Comparison of ENCODE assay signal across 16 cellular contexts in the genomic region with DNA sequence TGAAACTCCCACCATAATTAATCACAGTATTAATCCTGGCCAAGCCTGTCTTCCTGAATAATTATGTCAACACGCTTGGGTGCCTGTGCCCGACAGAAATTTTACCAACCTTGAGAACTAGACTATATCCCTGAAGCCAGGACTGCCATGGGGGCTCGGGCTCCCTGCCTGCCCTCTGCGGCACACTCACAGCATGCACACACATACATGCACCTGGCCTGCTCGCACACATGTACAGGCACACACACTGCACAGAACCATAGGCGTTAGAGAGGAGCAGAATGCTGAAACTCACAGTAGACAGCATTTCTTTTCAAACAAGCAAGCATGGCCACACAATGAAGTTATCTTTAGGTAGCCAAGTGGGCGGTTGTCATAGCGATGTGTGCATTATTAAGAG.
A peak's percentile ranks its signal among the peaks of the same experiment; 100 is the strongest.
DNase-seq lines count a peak whose midpoint lies in the region; ATAC-seq, FAIRE-seq and TF ChIP-seq lines count a peak whose summit lies in the region.
"Had no signal": no experiment of that assay in that cellular context is flagged by ENCODE, and none has a peak within 500 bp of the region (broad histone marks: within the 10 kb centered on the region; RNA-seq: fewer than 3 reads in every experiment).

No MANE protein-coding gene starts in this region.

- no peak for FAIRE-seq in small intestine (lab: Jason Lieb, UNC)
- FAIRE-seq: colon had no signal

- in situ Hi-C loops in mammary epithelial cell (cut with MboI; ENCODE audit: low sequenced_read_pairs in 2 of 2) = no loop called here

- H3K27ac Mint-ChIP-seq in naive B cell = peak overlapping the region in 2 of 6 donors; percentile 48 to 89
- H3K27ac Mint-ChIP-seq in activated T-helper 2 cell treated with anti-CD3 and anti-CD28 coated beads, Interferon-gamma antibody, Interleukin-2, Interleukin-4, amounts not matched to agents 10 μg/mL and 5 μg/mL and 100 μg/mL, durations not matched to agents 14 hours and 24 hours and 36 hours = no peak overlapping the region

- dilution Hi-C loops in mammary epithelial cell (cut with HindIII; ENCODE audit: low sequenced_read_pairs) = no loop called here

- H3K79me2 ChIP-seq in mammary epithelial cell (ENCODE audit: insufficient read depth, low read length) = no peaks in the 10 kb centered on the region

- H3K36me3 ChIP-seq in ES-I3 (ENCODE audit: insufficient read depth, low read length) = no peaks in the 10 kb centered on the region
- H3K36me3 ChIP-seq in ectodermal cell (ENCODE audit: control insufficient read depth, insufficient read depth, low read length) = no peaks in the 10 kb centered on the region
- H3K36me3 ChIP-seq in mammary epithelial cell (ENCODE audit: insufficient read depth, low read length) = no peaks in the 10 kb centered on the region
- no peaks in the 10 kb centered on the region for H3K36me3 ChIP-seq in small intestine (ENCODE audit: control insufficient read depth in 2 of 2, insufficient read depth in 2 of 2, low read length in 2 of 2)

- no peak overlapping the region for H3K4me2 ChIP-seq in mammary epithelial cell (ENCODE audit: insufficient read depth, low read depth, low read length)

- CTCF ChIA-PET in mammary epithelial cell (lab: Charles Lee; ENCODE audit: low non-redundant PET) = no interaction called here

- no peak overlapping the region for H2AFZ ChIP-seq in mammary epithelial cell (ENCODE audit: low read depth, low read length)

- H3K9me3 ChIP-seq in ES-I3 (ENCODE audit: control insufficient read depth, insufficient read depth, low read length) (no peaks in the 10 kb centered on the region), ectodermal cell (ENCODE audit: control insufficient read depth, low read length) (no peaks in the 10 kb centered on the region), mammary epithelial cell (replicated peaks; ENCODE audit: insufficient read depth, low read length) (no peaks in the 10 kb centered on the region), small intestine (ENCODE audit: control insufficient read depth, low read depth) (no peaks in the 10 kb centered on the region)

- H3K4me3 ChIP-seq in ectodermal cell (ENCODE audit: insufficient read depth, low read depth, low read length) (peak overlapping the region; percentile 31), mammary epithelial cell (replicated peaks in 1 of 3; ENCODE audit: insufficient read depth in 1 of 3, low read depth in 2 of 3, low read length in 3 of 3) (no peak overlapping the region), small intestine (ENCODE audit: low read depth in 1 of 2, low read length in 2 of 2) (no peak overlapping the region)

- peaks cover 38 to 43% (median 39%) of the 10 kb centered on the region in 3 donors for H3K27me3 Mint-ChIP-seq in naive B cell
- H3K27me3 Mint-ChIP-seq in activated T-helper 2 cell treated with anti-CD3 and anti-CD28 coated beads, Interferon-gamma antibody, Interleukin-2, Interleukin-4, amounts not matched to agents 10 μg/mL and 5 μg/mL and 100 μg/mL, durations not matched to agents 14 hours and 24 hours and 36 hours (ENCODE audit: low read depth) = peaks cover 44% of the 10 kb centered on the region

- H3K4me1 ChIP-seq in ES-I3 (ENCODE audit: insufficient read depth, low read length) = peaks cover 29% of the 10 kb centered on the region
- H3K4me1 ChIP-seq in ectodermal cell (ENCODE audit: control insufficient read depth, insufficient read depth, low read length) = peaks cover 20% of the 10 kb centered on the region
- peaks cover 12% of the 10 kb centered on the region for H3K4me1 ChIP-seq in mammary epithelial cell (ENCODE audit: insufficient read depth, low read length)
- no peaks in the 10 kb centered on the region for H3K4me1 ChIP-seq in small intestine (ENCODE audit: control insufficient read depth in 2 of 2, insufficient read depth in 1 of 2, low read depth in 1 of 2, low read length in 1 of 2)

- DNase-seq in NCI-H1105 treated with DMSO at 0.1 percent for 48 hours (lab: John Stamatoyannopoulos, UW) (peak; percentile 17), naive B cell (no peak), mammary epithelial cell (no peak), small intestine (no peak)
- no peak for DNase-seq in activated T-helper 2 cell treated with anti-CD3 and anti-CD28 coated beads, Interferon-gamma antibody, Interleukin-2, Interleukin-4, amounts not matched to agents 10 μg/mL and 5 μg/mL and 100 μg/mL, durations not matched to agents 14 hours and 24 hours and 36 hours (ENCODE audit: low spot score)
- no peak for DNase-seq in activated naive CD4-positive, alpha-beta T cell (lab: John Stamatoyannopoulos, UW)
- DNase-seq: activated CD4-positive, alpha-beta T cell treated with anti-CD3 and anti-CD28 coated beads, Interleukin-2, amount 50 U/mL, for 4 hours; activated effector memory CD4-positive, alpha-beta T cell treated with Interleukin-2 at 50 U/mL for 16 hours; GF-D8; left colon; stimulated activated CD4-positive, alpha-beta T cell treated with anti-CD3 and anti-CD28 coated beads, Interleukin-1b, Interleukin-23, amount 100 ng/mL, for 48 hours; stimulated activated naive CD4-positive, alpha-beta T cell; T-helper 1 cell had no signal

- TF ChIP-seq CTCF in mammary epithelial cell (conservative IDR thresholded peaks at IDR 0.05 in 1 of 2, IDR thresholded peaks at IDR 0.05 in 1 of 2; ENCODE audit: extremely low read depth in 1 of 2, insufficient read depth in 1 of 2, low read depth in 1 of 2, low read length in 2 of 2) = no peak

- H3K4me1 Mint-ChIP-seq in naive B cell = peaks cover 26 to 40% (median 34%) of the 10 kb centered on the region in 3 donors
- H3K4me1 Mint-ChIP-seq in activated T-helper 2 cell treated with anti-CD3 and anti-CD28 coated beads, Interferon-gamma antibody, Interleukin-2, Interleukin-4, amounts not matched to agents 10 μg/mL and 5 μg/mL and 100 μg/mL, durations not matched to agents 14 hours and 24 hours and 36 hours (ENCODE audit: low read depth) = no peaks in the 10 kb centered on the region

- WGBS in ectodermal cell, 2 experiments = 56 to 64% methylated on average over 8 of the region's 8 CpGs
- 67% methylated on average over 8 of the region's 8 CpGs for WGBS in mammary epithelial cell (ENCODE audit: low coverage, missing lambda C conversion rate)
- WGBS in small intestine, 3 donors = 67 to 71% (median 68%) methylated on average over 8 of the region's 8 CpGs

- peak overlapping the region; percentile 41 for H3K9ac ChIP-seq in ES-I3 (ENCODE audit: low read depth, low read length)
- H3K9ac ChIP-seq in mammary epithelial cell (ENCODE audit: insufficient read depth, low read length) = no peak overlapping the region

- no peaks in the 10 kb centered on the region for H3K9me3 Mint-ChIP-seq in naive B cell
- no peaks in the 10 kb centered on the region for H3K9me3 Mint-ChIP-seq in activated T-helper 2 cell treated with anti-CD3 and anti-CD28 coated beads, Interferon-gamma antibody, Interleukin-2, Interleukin-4, amounts not matched to agents 10 μg/mL and 5 μg/mL and 100 μg/mL, durations not matched to agents 14 hours and 24 hours and 36 hours

- peak overlapping the region in 6 of 8 donors; percentile 17 to 77 (median 49) for H3K4me3 Mint-ChIP-seq in naive B cell
- H3K4me3 Mint-ChIP-seq in activated T-helper 2 cell treated with anti-CD3 and anti-CD28 coated beads, Interferon-gamma antibody, Interleukin-2, Interleukin-4, amounts not matched to agents 10 μg/mL and 5 μg/mL and 100 μg/mL, durations not matched to agents 14 hours and 24 hours and 36 hours (ENCODE audit: low read depth) = no peak overlapping the region

- intact Hi-C loops in activated T-helper 2 cell treated with anti-CD3 and anti-CD28 coated beads, Interferon-gamma antibody, Interleukin-2, Interleukin-4, amounts not matched to agents 10 μg/mL and 5 μg/mL and 100 μg/mL, durations not matched to agents 14 hours and 24 hours and 36 hours (cut with micrococcal nuclease) = no loop called here
- intact Hi-C loops in mammary epithelial cell (cut with micrococcal nuclease) = no loop called here

- no peak for ATAC-seq in naive B cell (ENCODE audit: low read depth in 2 of 2)
- ATAC-seq: left colon had no signal

- H3K27ac ChIP-seq in ectodermal cell (ENCODE audit: insufficient read depth, low read depth, low read length, poor library complexity, severe bottlenecking) = peak overlapping the region; percentile 19
- no peak overlapping the region for H3K27ac ChIP-seq in mammary epithelial cell (ENCODE audit: insufficient read depth, low read depth, low read length)
- H3K27ac ChIP-seq in small intestine (ENCODE audit: low read depth in 1 of 2, low read length in 1 of 2) = no peak overlapping the region

- no TSS peak for BruUV-seq in mammary epithelial cell (replicated peaks; lab: Mats Ljungman, UMichigan)

- H3K27me3 ChIP-seq in ectodermal cell (ENCODE audit: control insufficient read depth, insufficient read depth, low read length, poor library complexity, severe bottlenecking) (no peaks in the 10 kb centered on the region), mammary epithelial cell (ENCODE audit: insufficient read depth, low read length) (no peaks in the 10 kb centered on the region), small intestine (ENCODE audit: control insufficient read depth in 2 of 2, insufficient read depth in 2 of 2, low read length in 2 of 2) (peaks cover 0 to 14% of the 10 kb centered on the region in 2 donors)

- peaks cover 7 to 8% of the 10 kb centered on the region in 2 donors for H3K36me3 Mint-ChIP-seq in naive B cell
- H3K36me3 Mint-ChIP-seq in activated T-helper 2 cell treated with anti-CD3 and anti-CD28 coated beads, Interferon-gamma antibody, Interleukin-2, Interleukin-4, amounts not matched to agents 10 μg/mL and 5 μg/mL and 100 μg/mL, durations not matched to agents 14 hours and 24 hours and 36 hours (ENCODE audit: low read depth) = no peaks in the 10 kb centered on the region

- H4K20me1 ChIP-seq in mammary epithelial cell (ENCODE audit: insufficient read depth, low read length) = no peaks in the 10 kb centered on the region
